1 cellular context compared by ENCODE assay signal in the genomic region with DNA sequence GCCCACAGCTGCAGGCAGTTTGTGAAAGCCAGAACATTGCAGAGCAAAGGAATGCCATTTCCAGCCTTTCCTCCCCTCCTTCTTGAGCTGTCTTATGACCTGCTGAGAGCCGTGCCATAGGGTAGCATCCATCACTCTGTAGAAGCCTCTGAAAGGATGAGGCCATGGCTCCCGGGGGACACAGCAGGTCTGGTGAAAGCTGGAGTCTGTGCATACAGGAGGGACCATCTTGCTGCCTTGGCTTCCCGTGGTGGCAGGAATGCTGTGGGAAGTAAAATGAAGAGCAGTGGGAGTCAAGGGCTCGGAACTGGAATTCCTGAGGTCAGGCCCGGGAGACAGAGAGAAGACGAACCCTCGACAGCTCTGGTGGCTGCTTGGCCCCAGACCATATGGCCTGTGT.
TF ChIP-seq lines count a peak whose summit lies in the region.

No MANE protein-coding gene starts in this region.

TF ChIP-seq in HEK293, 187 proteins besides CTCF, POLR2A, EP300 and RAD21 (continued from another document):
- TF ChIP-seq, protein P1, sequence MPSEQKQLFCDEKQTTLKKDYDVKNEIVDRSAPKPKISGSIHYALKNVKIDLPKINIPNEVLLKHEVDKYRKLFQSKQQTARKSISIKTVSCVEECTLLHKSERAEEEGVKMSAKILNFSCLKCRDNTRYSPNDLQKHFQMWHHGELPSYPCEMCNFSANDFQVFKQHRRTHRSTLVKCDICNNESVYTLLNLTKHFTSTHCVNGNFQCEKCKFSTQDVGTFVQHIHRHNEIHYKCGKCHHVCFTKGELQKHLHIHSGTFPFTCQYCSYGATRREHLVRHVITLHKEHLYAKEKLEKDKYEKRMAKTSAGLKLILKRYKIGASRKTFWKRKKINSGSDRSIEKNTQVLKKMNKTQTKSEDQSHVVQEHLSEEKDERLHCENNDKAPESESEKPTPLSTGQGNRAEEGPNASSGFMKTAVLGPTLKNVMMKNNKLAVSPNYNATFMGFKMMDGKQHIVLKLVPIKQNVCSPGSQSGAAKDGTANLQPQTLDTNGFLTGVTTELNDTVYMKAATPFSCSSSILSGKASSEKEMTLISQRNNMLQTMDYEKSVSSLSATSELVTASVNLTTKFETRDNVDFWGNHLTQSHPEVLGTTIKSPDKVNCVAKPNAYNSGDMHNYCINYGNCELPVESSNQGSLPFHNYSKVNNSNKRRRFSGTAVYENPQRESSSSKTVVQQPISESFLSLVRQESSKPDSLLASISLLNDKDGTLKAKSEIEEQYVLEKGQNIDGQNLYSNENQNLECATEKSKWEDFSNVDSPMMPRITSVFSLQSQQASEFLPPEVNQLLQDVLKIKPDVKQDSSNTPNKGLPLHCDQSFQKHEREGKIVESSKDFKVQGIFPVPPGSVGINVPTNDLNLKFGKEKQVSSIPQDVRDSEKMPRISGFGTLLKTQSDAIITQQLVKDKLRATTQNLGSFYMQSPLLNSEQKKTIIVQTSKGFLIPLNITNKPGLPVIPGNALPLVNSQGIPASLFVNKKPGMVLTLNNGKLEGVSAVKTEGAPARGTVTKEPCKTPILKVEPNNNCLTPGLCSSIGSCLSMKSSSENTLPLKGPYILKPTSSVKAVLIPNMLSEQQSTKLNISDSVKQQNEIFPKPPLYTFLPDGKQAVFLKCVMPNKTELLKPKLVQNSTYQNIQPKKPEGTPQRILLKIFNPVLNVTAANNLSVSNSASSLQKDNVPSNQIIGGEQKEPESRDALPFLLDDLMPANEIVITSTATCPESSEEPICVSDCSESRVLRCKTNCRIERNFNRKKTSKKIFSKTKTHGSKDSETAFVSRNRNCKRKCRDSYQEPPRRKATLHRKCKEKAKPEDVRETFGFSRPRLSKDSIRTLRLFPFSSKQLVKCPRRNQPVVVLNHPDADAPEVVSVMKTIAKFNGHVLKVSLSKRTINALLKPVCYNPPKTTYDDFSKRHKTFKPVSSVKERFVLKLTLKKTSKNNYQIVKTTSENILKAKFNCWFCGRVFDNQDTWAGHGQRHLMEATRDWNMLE (tag by site-specific recombination; conservative IDR thresholded peaks at IDR 0.05; ENCODE audit: low read depth): no peak
- TF ChIP-seq, protein P2, sequence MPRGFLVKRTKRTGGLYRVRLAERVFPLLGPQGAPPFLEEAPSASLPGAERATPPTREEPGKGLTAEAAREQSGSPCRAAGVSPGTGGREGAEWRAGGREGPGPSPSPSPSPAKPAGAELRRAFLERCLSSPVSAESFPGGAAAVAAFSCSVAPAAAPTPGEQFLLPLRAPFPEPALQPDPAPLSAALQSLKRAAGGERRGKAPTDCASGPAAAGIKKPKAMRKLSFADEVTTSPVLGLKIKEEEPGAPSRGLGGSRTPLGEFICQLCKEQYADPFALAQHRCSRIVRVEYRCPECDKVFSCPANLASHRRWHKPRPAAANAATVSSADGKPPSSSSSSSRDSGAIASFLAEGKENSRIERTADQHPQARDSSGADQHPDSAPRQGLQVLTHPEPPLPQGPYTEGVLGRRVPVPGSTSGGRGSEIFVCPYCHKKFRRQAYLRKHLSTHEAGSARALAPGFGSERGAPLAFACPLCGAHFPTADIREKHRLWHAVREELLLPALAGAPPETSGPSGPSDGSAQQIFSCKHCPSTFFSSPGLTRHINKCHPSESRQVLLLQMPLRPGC (tag by site-specific recombination; IDR thresholded peaks at IDR 0.05): no peak
- TF ChIP-seq, protein P3, sequence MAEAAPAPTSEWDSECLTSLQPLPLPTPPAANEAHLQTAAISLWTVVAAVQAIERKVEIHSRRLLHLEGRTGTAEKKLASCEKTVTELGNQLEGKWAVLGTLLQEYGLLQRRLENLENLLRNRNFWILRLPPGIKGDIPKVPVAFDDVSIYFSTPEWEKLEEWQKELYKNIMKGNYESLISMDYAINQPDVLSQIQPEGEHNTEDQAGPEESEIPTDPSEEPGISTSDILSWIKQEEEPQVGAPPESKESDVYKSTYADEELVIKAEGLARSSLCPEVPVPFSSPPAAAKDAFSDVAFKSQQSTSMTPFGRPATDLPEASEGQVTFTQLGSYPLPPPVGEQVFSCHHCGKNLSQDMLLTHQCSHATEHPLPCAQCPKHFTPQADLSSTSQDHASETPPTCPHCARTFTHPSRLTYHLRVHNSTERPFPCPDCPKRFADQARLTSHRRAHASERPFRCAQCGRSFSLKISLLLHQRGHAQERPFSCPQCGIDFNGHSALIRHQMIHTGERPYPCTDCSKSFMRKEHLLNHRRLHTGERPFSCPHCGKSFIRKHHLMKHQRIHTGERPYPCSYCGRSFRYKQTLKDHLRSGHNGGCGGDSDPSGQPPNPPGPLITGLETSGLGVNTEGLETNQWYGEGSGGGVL (tag by site-specific recombination; IDR thresholded peaks at IDR 0.05): no peak
- TF ChIP-seq HOXC10 (CRISPR knock-in tag; IDR thresholded peaks at IDR 0.05) (no peak), ZIC2 (tag by site-specific recombination; IDR thresholded peaks at IDR 0.05) (peak; percentile 64), ZNF311 (tag by site-specific recombination; IDR thresholded peaks at IDR 0.05; ENCODE audit: borderline replicate concordance) (no peak)
